Comparison of ENCODE assay signal across 7 cellular contexts in genomic region chr1:180482425-180483275, GRCh38. TPM values are rescaled to one million over a fixed set of nuclear protein-coding genes. Genes with fewer than 3 reads are reported as not detected.
DNase-seq lines count a peak whose midpoint lies in the region; ATAC-seq and TF ChIP-seq lines count a peak whose summit lies in the region.

No MANE protein-coding gene starts in this region.

- no peak overlapping the region for H3K4me3 ChIP-seq in coronary artery
- peak overlapping the region in 1 of 2 experiments; percentile 25 for H3K4me3 ChIP-seq in mesenchymal stem cell (ENCODE audit: insufficient read depth in 1 of 2, low read depth in 1 of 2, low read length in 2 of 2)

- no peak overlapping the region for H3K18ac ChIP-seq in mesenchymal stem cell (ENCODE audit: low read depth in 1 of 2, low read length in 2 of 2)

- no peak overlapping the region for H2BK15ac ChIP-seq in mesenchymal stem cell (ENCODE audit: low read depth, poor library complexity, severe bottlenecking)

- H3K9me3 ChIP-seq in mesenchymal stem cell (ENCODE audit: control insufficient read depth, low read length), result no peaks in the 10 kb centered on the region

- no peak overlapping the region for H2BK120ac ChIP-seq in mesenchymal stem cell (ENCODE audit: low read depth, low read length)

- H2BK5ac ChIP-seq in mesenchymal stem cell (ENCODE audit: low read depth, low read length, poor library complexity, severe bottlenecking), result no peak overlapping the region

- H3K36me3 ChIP-seq in mesenchymal stem cell (ENCODE audit: control insufficient read depth in 1 of 2, insufficient read depth in 2 of 2, low read depth in 1 of 2, low read length in 2 of 2), result peaks cover 7 to 48% of the 10 kb centered on the region in 2 experiments

- no peak overlapping the region for H3K4me2 ChIP-seq in mesenchymal stem cell (ENCODE audit: low read length, poor library complexity, severe bottlenecking)

- H3K4ac ChIP-seq in mesenchymal stem cell (ENCODE audit: low read depth in 1 of 2, low read length in 2 of 2), result no peak overlapping the region

- no peak overlapping the region for H4K8ac ChIP-seq in mesenchymal stem cell (ENCODE audit: low read length)

- no peak overlapping the region for H2BK12ac ChIP-seq in mesenchymal stem cell (ENCODE audit: low read length in 2 of 2)

- H3K27ac ChIP-seq in coronary artery, result no peak overlapping the region
- H3K27ac ChIP-seq in mesenchymal stem cell (ENCODE audit: low read length, poor library complexity, severe bottlenecking), result no peak overlapping the region

- WGBS in mesenchymal stem cell, result 38% methylated on average over 7 of the region's 10 CpGs

- no peak overlapping the region for H3K23ac ChIP-seq in mesenchymal stem cell (ENCODE audit: low read length in 2 of 2)

- DNase-seq in DMS53 treated with DMSO at 0.1 percent for 48 hours (lab: John Stamatoyannopoulos, UW; ENCODE audit: unreplicated experiment), result peak; percentile 35
- DNase-seq in OCI-M1 (lab: John Stamatoyannopoulos, UW), result peak; percentile 88
- DNase-seq in coronary artery (ENCODE audit: low spot score), result no peak
- peak; percentile 69 for DNase-seq in mesenchymal stem cell
- no peak for DNase-seq in occipital lobe (lab: John Stamatoyannopoulos, UW)
- no peak for DNase-seq in stimulated activated CD4-positive, alpha-beta T cell treated with anti-CD3 and anti-CD28 coated beads, Interleukin-2, amount 100 ng/mL, for 24 hours

- no peaks in the 10 kb centered on the region for H3K4me1 ChIP-seq in mesenchymal stem cell (ENCODE audit: control insufficient read depth, insufficient read depth, low read depth, low read length)

- peak; percentile 45 for TF ChIP-seq CTCF in coronary artery (IDR thresholded peaks at IDR 0.05)

- peak; percentile 49 for ATAC-seq in HG03432 (IDR thresholded peaks at IDR 0.05; ENCODE audit: unreplicated experiment)

- no peaks in the 10 kb centered on the region for H3K27me3 ChIP-seq in mesenchymal stem cell (ENCODE audit: control insufficient read depth in 1 of 2, insufficient read depth in 1 of 2, low read length in 2 of 2)

- H3K9ac ChIP-seq in mesenchymal stem cell (ENCODE audit: low read length), result peak overlapping the region; percentile 56

- H3K14ac ChIP-seq in mesenchymal stem cell (ENCODE audit: low read length in 2 of 2), result no peak overlapping the region

- no peak overlapping the region for H2AFZ ChIP-seq in mesenchymal stem cell (ENCODE audit: low read depth, low read length)

- no peak overlapping the region for H4K91ac ChIP-seq in mesenchymal stem cell (ENCODE audit: low read length)

- no peak overlapping the region for H2AK5ac ChIP-seq in mesenchymal stem cell (ENCODE audit: low read length, severe bottlenecking)

- H3K79me1 ChIP-seq in mesenchymal stem cell (replicated peaks; ENCODE audit: low read length, poor library complexity, severe bottlenecking), result peaks cover 7% of the 10 kb centered on the region

RNA-seq across cellular contexts. Expression of gene ACBD6, which starts 19.7 kb away (rescaled TPM):
- polyA plus RNA-seq in mesenchymal stem cell (2013, experiment 1 of 2), result 46.7 TPM
- 45.8 TPM for polyA plus RNA-seq in mesenchymal stem cell (2013, experiment 2 of 2)
- 52.6 TPM for total RNA-seq in occipital lobe

Comparison
In these comparisons a context has a peak if more than half of its experiments do, and no peak if none do; other contexts are left out.
1. DNase-seq: peak in DMS53 treated with DMSO at 0.1 percent for 48 hours (single experiment), OCI-M1 (single experiment) and mesenchymal stem cell (single experiment); none in coronary artery (single experiment), occipital lobe (single experiment) and stimulated activated CD4-positive, alpha-beta T cell treated with anti-CD3 and anti-CD28 coated beads, Interleukin-2, amount 100 ng/mL, for 24 hours (0 of 2).